10 cellular contexts compared by ENCODE assay signal in genomic region chr1:120178799-120179419, GRCh38. TPM values are rescaled to one million over a fixed set of nuclear protein-coding genes. Genes with fewer than 3 reads are reported as not detected.
A peak's percentile ranks its signal among the peaks of the same experiment; 100 is the strongest.
DNase-seq lines count a peak whose midpoint lies in the region; ATAC-seq, FAIRE-seq and TF ChIP-seq lines count a peak whose summit lies in the region.
"Had no signal": no experiment of that assay in that cellular context is flagged by ENCODE, and none has a peak within 500 bp of the region (broad histone marks: within the 10 kb centered on the region; RNA-seq: fewer than 3 reads in every experiment).

No MANE protein-coding gene starts in this region.

- H3K9me3 Mint-ChIP-seq in endothelial cell (ENCODE audit: unreplicated experiment), result no peaks in the 10 kb centered on the region

- DNase-seq in mammary epithelial cell, result no peak
- DNase-seq in HepG2 (ENCODE audit: low spot score), result no peak
- DNase-seq in tibial artery, result no peak
- DNase-seq in endothelial cell (ENCODE audit: low spot score), result no peak
- DNase-seq in HuH-7 (ENCODE audit: low spot score), result no peak
- DNase-seq in 8988T, result no peak
- no peak for DNase-seq in germinal center (ENCODE audit: low spot score)
- DNase-seq: activated CD4-positive, CD25-positive, alpha-beta regulatory T cell; NCI-H524 treated with DMSO at 0.1 percent for 48 hours had no signal

- POLR2A ChIA-PET in HepG2 (lab: Yijun Ruan, JAX), result no interaction called here

- H3K4me3 Mint-ChIP-seq in endothelial cell (ENCODE audit: unreplicated experiment), result no peak overlapping the region

- H3K27ac Mint-ChIP-seq in endothelial cell (ENCODE audit: unreplicated experiment), result no peak overlapping the region

- no peak for ATAC-seq in HepG2

- CTCF ChIA-PET in mammary epithelial cell (lab: Charles Lee; ENCODE audit: low non-redundant PET), result no interaction called here
- CTCF ChIA-PET in HepG2 (lab: Yijun Ruan, JAX; ENCODE audit: low intra/inter-chr PET ratio, low total read pairs), result no interaction called here

- in situ Hi-C loops in mammary epithelial cell (cut with MboI; ENCODE audit: low sequenced_read_pairs in 2 of 2) (no loop called here), HepG2 (cut with HindIII; ENCODE audit: extremely low pct_ligation_motif_present, low pct_unique_long_range_greater_than_20kb) (no loop called here)

- H3K9me3 ChIP-seq in HUES48 (ENCODE audit: control insufficient read depth, insufficient read depth, low read length), result no peaks in the 10 kb centered on the region
- H3K9me3 ChIP-seq in mammary epithelial cell (replicated peaks; ENCODE audit: insufficient read depth, low read length), result no peaks in the 10 kb centered on the region
- no peaks in the 10 kb centered on the region for H3K9me3 ChIP-seq in HepG2 (ENCODE audit: low read length)
- no peaks in the 10 kb centered on the region for H3K9me3 ChIP-seq in tibial artery

- no peaks in the 10 kb centered on the region for H4K20me1 ChIP-seq in mammary epithelial cell (ENCODE audit: insufficient read depth, low read length)
- no peaks in the 10 kb centered on the region for H4K20me1 ChIP-seq in HepG2 (ENCODE audit: insufficient read depth, low read length)

- H3K27me3 ChIP-seq in HUES48 (ENCODE audit: control insufficient read depth, insufficient read depth, low read length) (no peaks in the 10 kb centered on the region), mammary epithelial cell (ENCODE audit: insufficient read depth, low read length) (no peaks in the 10 kb centered on the region), HepG2 (ENCODE audit: control insufficient read depth in 1 of 2, insufficient read depth in 2 of 2, low read length in 2 of 2) (no peaks in the 10 kb centered on the region; a peak in 1 of 5 replicates), tibial artery (no peaks in the 10 kb centered on the region)

- dilution Hi-C loops in mammary epithelial cell (cut with HindIII; ENCODE audit: low sequenced_read_pairs), result no loop called here

- TF ChIP-seq EP300 in HepG2 (IDR thresholded peaks at IDR 0.05; ENCODE audit: low read depth in 2 of 2, low read length in 2 of 2), result no peak
- no peak for TF ChIP-seq EP300 in HepG2 (CRISPR knock-in tag; IDR thresholded peaks at IDR 0.05; ENCODE audit: borderline replicate concordance)

- no peaks in the 10 kb centered on the region for H3K27me3 Mint-ChIP-seq in endothelial cell (ENCODE audit: unreplicated experiment)

- H3K9ac ChIP-seq in HUES48 (ENCODE audit: low read depth, low read length) (no peak overlapping the region), mammary epithelial cell (ENCODE audit: insufficient read depth, low read length) (no peak overlapping the region), HepG2 (ENCODE audit: insufficient read depth, low read depth, low read length) (no peak overlapping the region)

- no peaks in the 10 kb centered on the region for H3K36me3 Mint-ChIP-seq in endothelial cell (ENCODE audit: low read depth, unreplicated experiment)

- WGBS in mammary epithelial cell (ENCODE audit: low coverage, missing lambda C conversion rate), result 94% methylated on average over 2 of the region's 2 CpGs
- 44% methylated on average over 2 of the region's 2 CpGs for WGBS in HepG2 (ENCODE audit: low lambda C conversion rate)

- TF ChIP-seq POLR2A in HepG2 (IDR thresholded peaks at IDR 0.05; ENCODE audit: insufficient read depth in 1 of 2, low read depth in 2 of 2, low read length in 2 of 2), result no peak

- BruUV-seq in mammary epithelial cell (replicated peaks; lab: Mats Ljungman, UMichigan) (no TSS peak), HepG2 (replicated peaks; lab: Mats Ljungman, UMichigan) (no TSS peak)

- TF ChIP-seq RAD21 in HepG2 (CRISPR knock-in tag; IDR thresholded peaks at IDR 0.05), result no peak

- FAIRE-seq in HepG2 (lab: Jason Lieb, UNC), result no peak

- H3K4me3 ChIP-seq in HUES48 (ENCODE audit: low read depth, low read length) (no peak overlapping the region), mammary epithelial cell (replicated peaks in 1 of 3; ENCODE audit: insufficient read depth in 1 of 3, low read depth in 2 of 3, low read length in 3 of 3) (no peak overlapping the region), HepG2 (replicated peaks in 1 of 3; ENCODE audit: insufficient read depth in 1 of 3, low read depth in 2 of 3, low read length in 3 of 3) (peak overlapping the region in 1 of 3 experiments; percentile 23; a peak in 2 of 6 replicates), tibial artery (no peak overlapping the region)

- H3K27ac ChIP-seq in HUES48 (ENCODE audit: low read depth, low read length), result peak overlapping the region; percentile 52
- H3K27ac ChIP-seq in mammary epithelial cell (ENCODE audit: insufficient read depth, low read depth, low read length), result no peak overlapping the region
- H3K27ac ChIP-seq in HepG2 (ENCODE audit: extremely low read length, insufficient read depth, low read length), result peak overlapping the region; percentile 20
- H3K27ac ChIP-seq in tibial artery, result peak overlapping the region; percentile 68 to 80

- H3K4me2 ChIP-seq in mammary epithelial cell (ENCODE audit: insufficient read depth, low read depth, low read length) (no peak overlapping the region), HepG2 (ENCODE audit: low read depth, low read length) (peak overlapping the region; percentile 77)

- H3K4me1 ChIP-seq in HUES48 (ENCODE audit: control insufficient read depth, insufficient read depth, low read length) (peaks cover 15% of the 10 kb centered on the region), mammary epithelial cell (ENCODE audit: insufficient read depth, low read length) (peaks cover 8% of the 10 kb centered on the region), HepG2 (ENCODE audit: insufficient read depth, low read length) (peaks cover 14% of the 10 kb centered on the region), tibial artery (peaks cover 0 to 29% (median 8%) of the 10 kb centered on the region in 4 donors)

- peaks cover 12% of the 10 kb centered on the region for H3K4me1 Mint-ChIP-seq in endothelial cell (ENCODE audit: unreplicated experiment)

- intact Hi-C loops in mammary epithelial cell (cut with micrococcal nuclease), result no loop called here
- intact Hi-C loops in HepG2 (cut with micrococcal nuclease; ENCODE audit: unreplicated experiment), result no loop called here
- intact Hi-C loops in tibial artery (cut with DNase I; ENCODE audit: low total_unique reads), result no loop called here

- H2AFZ ChIP-seq in mammary epithelial cell (ENCODE audit: low read depth, low read length) (peak overlapping the region; percentile 13), HepG2 (ENCODE audit: low read length) (no peak overlapping the region)

- H3K36me3 ChIP-seq in HUES48 (ENCODE audit: control insufficient read depth, insufficient read depth, low read length) (no peaks in the 10 kb centered on the region), mammary epithelial cell (ENCODE audit: insufficient read depth, low read length) (no peaks in the 10 kb centered on the region), HepG2 (replicated peaks in 1 of 2; ENCODE audit: control insufficient read depth in 1 of 2, insufficient read depth in 2 of 2, low read length in 2 of 2) (no peaks in the 10 kb centered on the region), tibial artery (no peaks in the 10 kb centered on the region)

- no peak for TF ChIP-seq CTCF in mammary epithelial cell (conservative IDR thresholded peaks at IDR 0.05 in 1 of 2, IDR thresholded peaks at IDR 0.05 in 1 of 2; ENCODE audit: extremely low read depth in 1 of 2, insufficient read depth in 1 of 2, low read depth in 1 of 2, low read length in 2 of 2)
- no peak for TF ChIP-seq CTCF in HepG2 (CRISPR knock-in tag; IDR thresholded peaks at IDR 0.05)
- TF ChIP-seq CTCF in tibial artery (IDR thresholded peaks at IDR 0.05), result no peak
- TF ChIP-seq CTCF in endothelial cell (IDR thresholded peaks at IDR 0.05; ENCODE audit: unreplicated experiment), result no peak

- H3K79me2 ChIP-seq in mammary epithelial cell (ENCODE audit: insufficient read depth, low read length) (peaks cover 10% of the 10 kb centered on the region), HepG2 (ENCODE audit: insufficient read depth, low read length) (peaks cover 9% of the 10 kb centered on the region)

TF ChIP-seq in HepG2, 621 proteins besides CTCF, POLR2A, EP300 and RAD21 (continues in another document):
- no peak for TF ChIP-seq NCOA1 (CRISPR knock-in tag; IDR thresholded peaks at IDR 0.05)
- TF ChIP-seq ZNF556 (CRISPR knock-in tag; IDR thresholded peaks at IDR 0.05; ENCODE audit: borderline replicate concordance), result no peak
- TF ChIP-seq SNRNP70 (IDR thresholded peaks at IDR 0.05; ENCODE audit: low read depth, low read length), result no peak
- no peak for TF ChIP-seq ZNF224 (CRISPR knock-in tag; IDR thresholded peaks at IDR 0.05)
- TF ChIP-seq SP140L (CRISPR knock-in tag; IDR thresholded peaks at IDR 0.05; ENCODE audit: borderline replicate concordance), result no peak
- no peak for TF ChIP-seq MTA1 (CRISPR knock-in tag; IDR thresholded peaks at IDR 0.05; ENCODE audit: borderline replicate concordance)
- no peak for TF ChIP-seq ZBTB38 (CRISPR knock-in tag; IDR thresholded peaks at IDR 0.05)
- no peak for TF ChIP-seq ZNF263 (CRISPR knock-in tag; IDR thresholded peaks at IDR 0.05)

RNA-seq across cellular contexts. Expression of gene SEC22B, which starts 2.6 kb away (rescaled TPM):
- total RNA-seq in mammary epithelial cell, result 10 to 100 TPM; 31.8 to 33.5 TPM
- 9.9 TPM for polyA plus RNA-seq in mammary epithelial cell
- polyA minus RNA-seq in mammary epithelial cell, result 10.1 TPM
- total RNA-seq in HepG2 (2016; rRNA removed; fragmentation: Illumina TruSeq; extraction: Trizol), result 29.1 and 38.5 TPM in 2 replicates
- total RNA-seq in HepG2 (2016; cell fraction: cytosol; rRNA removed; fragmentation: Illumina TruSeq; extraction: Trizol; ENCODE audit: low read depth), result 1.9 and 2.4 TPM in 2 replicates
- 29.5 and 40.0 TPM in 2 replicates for total RNA-seq in HepG2 (2016; cell fraction: insoluble cytoplasmic fraction; rRNA removed; fragmentation: Illumina TruSeq; extraction: Trizol)
- total RNA-seq in HepG2 (2016; cell fraction: membrane; rRNA removed; fragmentation: Illumina TruSeq; extraction: Trizol), result 8.9 and 9.8 TPM in 2 replicates
- 32.7 and 35.9 TPM in 2 replicates for total RNA-seq in HepG2 (2016; cell fraction: nucleus; rRNA removed; fragmentation: Illumina TruSeq; extraction: Trizol)
- polyA plus RNA-seq in HepG2 (2011; rRNA removed), result 12.2 and 14.2 TPM in 2 replicates
- polyA plus RNA-seq in HepG2 (2011; cell fraction: cytosol; rRNA removed), result 6.0 and 7.5 TPM in 2 replicates
- 11.6 and 13.9 TPM in 2 replicates for polyA plus RNA-seq in HepG2 (2011; cell fraction: nucleus; rRNA removed)
- 13.4 and 18.5 TPM in 2 replicates for polyA plus RNA-seq in HepG2 (2012)
- 2.1 and 2.2 TPM in 2 replicates for polyA plus RNA-seq in HepG2 (2016; cell fraction: cytosol; fragmentation: Illumina TruSeq; extraction: Trizol; ENCODE audit: low read depth)
- 37.2 and 40.7 TPM in 2 replicates for polyA plus RNA-seq in HepG2 (2016; cell fraction: insoluble cytoplasmic fraction; fragmentation: Illumina TruSeq; extraction: Trizol; ENCODE audit: low read depth)
- polyA plus RNA-seq in HepG2 (2016; cell fraction: membrane; fragmentation: Illumina TruSeq; extraction: Trizol; ENCODE audit: low read depth), result 6.3 and 6.7 TPM in 2 replicates
- 32.0 and 32.9 TPM in 2 replicates for polyA plus RNA-seq in HepG2 (2016; cell fraction: nucleus; fragmentation: Illumina TruSeq; extraction: Trizol; ENCODE audit: insufficient read depth, low read depth)
- 12.4 and 20.9 TPM in 2 replicates for polyA minus RNA-seq in HepG2 (2011; rRNA and poly(A)+ RNA removed; ENCODE audit: low replicate concordance)
- polyA minus RNA-seq in HepG2 (2011; cell fraction: cytosol; rRNA and poly(A)+ RNA removed), result 9.2 and 11.2 TPM in 2 replicates
- 66.5 and 85.1 TPM in 2 replicates for polyA minus RNA-seq in HepG2 (2011; cell fraction: nucleus; rRNA and poly(A)+ RNA removed)
- total RNA-seq in endothelial cell (ENCODE audit: unreplicated experiment), result 14.0 TPM
